In the genomic region with DNA sequence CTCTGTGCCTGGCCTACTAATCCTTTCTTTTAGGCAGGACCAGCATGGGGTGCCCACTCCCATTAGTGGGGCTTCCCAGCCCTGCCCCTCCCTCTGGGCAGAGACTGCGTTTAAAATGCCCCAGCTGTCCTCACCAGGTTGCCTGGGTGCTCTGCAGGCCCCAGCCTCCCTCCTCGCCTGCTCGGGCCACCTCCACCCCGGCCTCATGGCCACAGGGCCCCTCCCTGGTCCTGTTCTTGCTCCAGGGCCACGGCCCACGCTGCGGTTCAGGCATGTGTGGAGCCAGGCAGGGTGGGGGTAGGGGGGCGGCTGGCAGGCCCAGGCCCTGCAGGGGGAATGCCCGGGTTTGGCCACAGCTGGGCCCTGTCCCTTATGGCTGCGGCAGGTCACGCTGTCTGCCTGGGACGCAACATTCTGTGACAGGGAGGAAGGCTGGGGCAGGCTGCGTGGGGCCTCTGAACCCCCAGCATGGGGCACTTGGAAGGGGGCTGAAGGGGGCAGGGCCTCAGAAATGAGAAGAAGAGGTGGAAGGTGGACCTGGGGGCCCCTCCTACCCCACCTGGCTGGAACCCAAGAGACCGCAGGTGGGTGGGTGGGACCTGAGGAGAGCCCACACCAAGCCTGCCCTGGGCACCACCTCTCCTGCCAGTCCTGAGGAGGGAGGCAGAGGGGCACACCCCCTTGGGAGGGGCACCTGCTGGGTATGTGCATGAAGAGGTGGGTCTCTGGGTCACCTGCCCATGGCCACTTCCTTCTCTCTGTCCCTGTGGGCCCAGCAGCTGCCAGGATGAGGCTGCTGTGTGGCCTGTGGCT, we compare ENCODE assay signal across 1 cellular context.
TF ChIP-seq lines count a peak whose summit lies in the region.

A gene with protein sequence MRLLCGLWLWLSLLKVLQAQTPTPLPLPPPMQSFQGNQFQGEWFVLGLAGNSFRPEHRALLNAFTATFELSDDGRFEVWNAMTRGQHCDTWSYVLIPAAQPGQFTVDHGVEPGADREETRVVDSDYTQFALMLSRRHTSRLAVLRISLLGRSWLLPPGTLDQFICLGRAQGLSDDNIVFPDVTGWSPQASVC (plus strand): TSS at position 733 of the 813 bp plus-strand sequence. CDS start 55 bp downstream, at position 788.

TF ChIP-seq in HEK293, 187 proteins besides CTCF, POLR2A, EP300 and RAD21 (continued from another document):
- TF ChIP-seq, protein P1, sequence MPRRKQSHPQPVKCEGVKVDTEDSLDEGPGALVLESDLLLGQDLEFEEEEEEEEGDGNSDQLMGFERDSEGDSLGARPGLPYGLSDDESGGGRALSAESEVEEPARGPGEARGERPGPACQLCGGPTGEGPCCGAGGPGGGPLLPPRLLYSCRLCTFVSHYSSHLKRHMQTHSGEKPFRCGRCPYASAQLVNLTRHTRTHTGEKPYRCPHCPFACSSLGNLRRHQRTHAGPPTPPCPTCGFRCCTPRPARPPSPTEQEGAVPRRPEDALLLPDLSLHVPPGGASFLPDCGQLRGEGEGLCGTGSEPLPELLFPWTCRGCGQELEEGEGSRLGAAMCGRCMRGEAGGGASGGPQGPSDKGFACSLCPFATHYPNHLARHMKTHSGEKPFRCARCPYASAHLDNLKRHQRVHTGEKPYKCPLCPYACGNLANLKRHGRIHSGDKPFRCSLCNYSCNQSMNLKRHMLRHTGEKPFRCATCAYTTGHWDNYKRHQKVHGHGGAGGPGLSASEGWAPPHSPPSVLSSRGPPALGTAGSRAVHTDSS (tag by site-specific recombination; IDR thresholded peaks at IDR 0.05): no peak
- TF ChIP-seq KLF1 (tag by site-specific recombination; IDR thresholded peaks at IDR 0.05): peak; percentile 57; the same call in 1 of the 2 replicates
